ENCODE assay signal across 14 cellular contexts in the genomic region with DNA sequence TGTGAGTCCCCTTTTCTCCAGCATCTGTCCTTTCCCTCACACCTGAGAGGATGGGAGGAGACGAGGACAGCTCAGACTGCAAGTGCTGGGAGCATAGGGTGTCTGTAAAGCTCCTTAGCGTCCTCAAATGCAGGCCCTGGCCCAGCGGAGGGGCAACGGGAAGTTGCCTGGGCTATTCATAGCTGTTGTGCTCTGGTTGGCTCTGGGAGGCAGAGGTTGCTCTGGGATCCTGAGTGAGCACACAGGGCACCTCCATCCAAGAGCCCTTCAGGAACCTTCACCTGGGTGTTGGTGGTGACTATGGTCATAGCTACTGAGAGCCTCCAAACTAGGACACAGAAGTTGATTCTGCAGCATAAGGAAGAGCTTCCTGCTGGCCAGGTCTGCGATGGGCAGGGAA. TPM values are rescaled to one million over a fixed set of nuclear protein-coding genes. Genes with fewer than 3 reads are reported as not detected.
A peak's percentile ranks its signal among the peaks of the same experiment; 100 is the strongest.
DNase-seq lines count a peak whose midpoint lies in the region; ATAC-seq and TF ChIP-seq lines count a peak whose summit lies in the region.
"Had no signal": no experiment of that assay in that cellular context is flagged by ENCODE, and none has a peak within 500 bp of the region (broad histone marks: within the 10 kb centered on the region; RNA-seq: fewer than 3 reads in every experiment).

No MANE protein-coding gene starts in this region.

- peak overlapping the region; percentile 21 for H3K27ac Mint-ChIP-seq in mesothelial cell of epicardium
- no peak overlapping the region for H3K27ac Mint-ChIP-seq in activated T-helper 2 cell treated with anti-CD3 and anti-CD28 coated beads, Interferon-gamma antibody, Interleukin-2, Interleukin-4, amounts not matched to agents 10 μg/mL and 5 μg/mL and 100 μg/mL, durations not matched to agents 14 hours and 24 hours and 36 hours
- H3K27ac Mint-ChIP-seq: activated naive CD4-positive, alpha-beta T cell treated with anti-CD3 and anti-CD28 coated beads, Interleukin-2, amount 50 U/mL, for 24 hours; progenitor cell of endocrine pancreas had no signal

- H3F3A ChIP-seq in DOHH2 (ENCODE audit: control insufficient read depth, insufficient read depth): no peaks in the 10 kb centered on the region

- H3K4me3 Mint-ChIP-seq in mesothelial cell of epicardium: no peak overlapping the region
- H3K4me3 Mint-ChIP-seq in activated T-helper 2 cell treated with anti-CD3 and anti-CD28 coated beads, Interferon-gamma antibody, Interleukin-2, Interleukin-4, amounts not matched to agents 10 μg/mL and 5 μg/mL and 100 μg/mL, durations not matched to agents 14 hours and 24 hours and 36 hours (ENCODE audit: low read depth): no peak overlapping the region
- H3K4me3 Mint-ChIP-seq: activated naive CD4-positive, alpha-beta T cell treated with anti-CD3 and anti-CD28 coated beads, Interleukin-2, amount 50 U/mL, for 24 hours; dendritic cell treated with granulocyte-macrophage colony-stimulating factor and Interleukin-4, amounts not matched to agents 40 ng/mL and 50 ng/mL, for 4 days had no signal

- H3K27ac ChIP-seq in DOHH2 (ENCODE audit: low read depth, low read length) (no peak overlapping the region), brain microvascular endothelial cell (no peak overlapping the region)
- H3K27ac ChIP-seq: gastrocnemius medialis, upper lobe of left lung had no signal

- DNase-seq in SKM-1 (lab: John Stamatoyannopoulos, UW; ENCODE audit: unreplicated experiment) (peak; percentile 41), mesothelial cell of epicardium (ENCODE audit: low spot score in 2 of 2, unreplicated experiment in 2 of 2) (no peak), brain microvascular endothelial cell (no peak), NCI-H2107 (lab: John Stamatoyannopoulos, UW) (no peak)
- DNase-seq in activated T-helper 2 cell treated with anti-CD3 and anti-CD28 coated beads, Interferon-gamma antibody, Interleukin-2, Interleukin-4, amounts not matched to agents 10 μg/mL and 5 μg/mL and 100 μg/mL, durations not matched to agents 14 hours and 24 hours and 36 hours (ENCODE audit: low spot score): no peak
- DNase-seq: NCI-H2081 treated with DMSO at 0.1 percent for 48 hours had no signal

- no peaks in the 10 kb centered on the region for H3K36me3 Mint-ChIP-seq in mesothelial cell of epicardium
- H3K36me3 Mint-ChIP-seq in activated T-helper 2 cell treated with anti-CD3 and anti-CD28 coated beads, Interferon-gamma antibody, Interleukin-2, Interleukin-4, amounts not matched to agents 10 μg/mL and 5 μg/mL and 100 μg/mL, durations not matched to agents 14 hours and 24 hours and 36 hours (ENCODE audit: low read depth): no peaks in the 10 kb centered on the region
- H3K36me3 Mint-ChIP-seq: activated naive CD4-positive, alpha-beta T cell treated with anti-CD3 and anti-CD28 coated beads, Interleukin-2, amount 50 U/mL, for 24 hours had no signal

- H3K4me3 ChIP-seq in DOHH2 (ENCODE audit: low read length) (peak overlapping the region; percentile 31), brain microvascular endothelial cell (ENCODE audit: low read depth, low read length) (no peak overlapping the region)
- H3K4me3 ChIP-seq: gastrocnemius medialis, upper lobe of left lung had no signal

- H3K4me1 Mint-ChIP-seq in mesothelial cell of epicardium: peaks cover 36% of the 10 kb centered on the region
- H3K4me1 Mint-ChIP-seq in activated T-helper 2 cell treated with anti-CD3 and anti-CD28 coated beads, Interferon-gamma antibody, Interleukin-2, Interleukin-4, amounts not matched to agents 10 μg/mL and 5 μg/mL and 100 μg/mL, durations not matched to agents 14 hours and 24 hours and 36 hours (ENCODE audit: low read depth): peaks cover 24% of the 10 kb centered on the region

- no peaks in the 10 kb centered on the region for H3K79me2 ChIP-seq in DOHH2 (ENCODE audit: control insufficient read depth, low read length)

- H3K9me3 Mint-ChIP-seq in mesothelial cell of epicardium: no peaks in the 10 kb centered on the region
- no peaks in the 10 kb centered on the region for H3K9me3 Mint-ChIP-seq in activated T-helper 2 cell treated with anti-CD3 and anti-CD28 coated beads, Interferon-gamma antibody, Interleukin-2, Interleukin-4, amounts not matched to agents 10 μg/mL and 5 μg/mL and 100 μg/mL, durations not matched to agents 14 hours and 24 hours and 36 hours
- H3K9me3 Mint-ChIP-seq: activated naive CD4-positive, alpha-beta T cell treated with anti-CD3 and anti-CD28 coated beads, Interleukin-2, amount 50 U/mL, for 24 hours; dendritic cell treated with granulocyte-macrophage colony-stimulating factor and Interleukin-4, amounts not matched to agents 40 ng/mL and 50 ng/mL, for 4 days had no signal

- no peaks in the 10 kb centered on the region for H3K36me3 ChIP-seq in DOHH2 (ENCODE audit: control insufficient read depth, low read length)
- H3K36me3 ChIP-seq in brain microvascular endothelial cell (replicated peaks): no peaks in the 10 kb centered on the region
- H3K36me3 ChIP-seq: gastrocnemius medialis, upper lobe of left lung had no signal

- peaks cover 21% of the 10 kb centered on the region for H3K4me1 ChIP-seq in DOHH2 (ENCODE audit: control insufficient read depth, low read length)
- H3K4me1 ChIP-seq: gastrocnemius medialis had no signal

- no peak for TF ChIP-seq CTCF in DOHH2 (IDR thresholded peaks at IDR 0.05; ENCODE audit: low read depth, low read length, poor library complexity, severe bottlenecking)
- no peak for TF ChIP-seq CTCF in mesothelial cell of epicardium (IDR thresholded peaks at IDR 0.05; ENCODE audit: unreplicated experiment)
- TF ChIP-seq CTCF in brain microvascular endothelial cell (IDR thresholded peaks at IDR 0.05; ENCODE audit: low read depth, low read length, missing control alignments): no peak

- intact Hi-C loops in activated T-helper 2 cell treated with anti-CD3 and anti-CD28 coated beads, Interferon-gamma antibody, Interleukin-2, Interleukin-4, amounts not matched to agents 10 μg/mL and 5 μg/mL and 100 μg/mL, durations not matched to agents 14 hours and 24 hours and 36 hours (cut with micrococcal nuclease): no loop called here

- H3K27me3 ChIP-seq in DOHH2 (ENCODE audit: control insufficient read depth, low read length): peaks cover 22% of the 10 kb centered on the region
- no peaks in the 10 kb centered on the region for H3K27me3 ChIP-seq in brain microvascular endothelial cell (replicated peaks)
- H3K27me3 ChIP-seq: upper lobe of left lung had no signal

- no peaks in the 10 kb centered on the region for H3K9me3 ChIP-seq in DOHH2 (ENCODE audit: control insufficient read depth, insufficient read depth, low read length)
- H3K9me3 ChIP-seq: gastrocnemius medialis, upper lobe of left lung had no signal

- peak; percentile 12 for ATAC-seq in HG03354 (IDR thresholded peaks at IDR 0.05; ENCODE audit: poor library complexity, severe bottlenecking, unreplicated experiment)
- no peak for ATAC-seq in HG03565 (IDR thresholded peaks at IDR 0.05; ENCODE audit: unreplicated experiment)
- ATAC-seq: gastrocnemius medialis had no signal

- in situ Hi-C loops in brain microvascular endothelial cell (cut with HindIII; ENCODE audit: low pct_ligation_motif_present, low sequenced_read_pairs): no loop called here

- no peaks in the 10 kb centered on the region for H3K9me2 ChIP-seq in DOHH2 (replicated peaks; ENCODE audit: control insufficient read depth, low read length)

- peak overlapping the region; percentile 58 for H3K4me2 ChIP-seq in DOHH2 (ENCODE audit: low read length)

- 0 out of 2 replicates have a peak, but pooled peaks cover 5% of the 10 kb centered on the region for H4K20me1 ChIP-seq in DOHH2 (ENCODE audit: control insufficient read depth, insufficient read depth, low read depth, low read length)

- peaks cover 1% of the 10 kb centered on the region for H3K27me3 Mint-ChIP-seq in mesothelial cell of epicardium (ENCODE audit: low read depth)
- peaks cover 5% of the 10 kb centered on the region for H3K27me3 Mint-ChIP-seq in activated T-helper 2 cell treated with anti-CD3 and anti-CD28 coated beads, Interferon-gamma antibody, Interleukin-2, Interleukin-4, amounts not matched to agents 10 μg/mL and 5 μg/mL and 100 μg/mL, durations not matched to agents 14 hours and 24 hours and 36 hours (ENCODE audit: low read depth)

RNA-seq across cellular contexts. Expression of a gene that starts 2.6 kb away (rescaled TPM):
- 0.09 TPM in 1 of 3 replicates, not detected in the others for total RNA-seq in mesothelial cell of epicardium
- not detected in 2 replicates for total RNA-seq in activated T-helper 2 cell treated with anti-CD3 and anti-CD28 coated beads, Interferon-gamma antibody, Interleukin-2, Interleukin-4, amounts not matched to agents 10 μg/mL and 5 μg/mL and 100 μg/mL, durations not matched to agents 14 hours and 24 hours and 36 hours
- total RNA-seq: gastrocnemius medialis, progenitor cell of endocrine pancreas, upper lobe of left lung had no signal

RNA-seq across cellular contexts. Expression of a gene that starts 41.4 kb away (rescaled TPM):
- 0.07 TPM in 1 of 3 replicates, not detected in the others for total RNA-seq in mesothelial cell of epicardium
- total RNA-seq in activated T-helper 2 cell treated with anti-CD3 and anti-CD28 coated beads, Interferon-gamma antibody, Interleukin-2, Interleukin-4, amounts not matched to agents 10 μg/mL and 5 μg/mL and 100 μg/mL, durations not matched to agents 14 hours and 24 hours and 36 hours: not detected in 2 replicates
- total RNA-seq: gastrocnemius medialis, progenitor cell of endocrine pancreas, upper lobe of left lung had no signal
